In the genomic region with DNA sequence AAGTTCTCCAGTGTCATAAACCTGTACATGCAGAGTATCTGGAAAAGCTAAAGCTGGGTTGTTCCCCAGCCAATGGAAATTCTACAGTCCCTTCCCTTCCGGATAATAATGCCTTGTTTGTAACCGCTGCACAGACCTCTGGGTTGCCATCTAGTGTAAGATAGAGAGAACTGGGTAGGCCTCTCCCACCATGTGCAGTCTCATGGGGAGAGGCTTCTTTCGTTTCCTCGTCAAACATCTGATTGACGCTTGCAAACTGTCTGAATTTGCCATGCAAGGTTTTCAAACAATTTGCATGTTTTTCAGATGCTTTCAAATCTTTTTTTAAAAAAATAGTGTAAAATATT, we compare ENCODE assay signal across 8 cellular contexts. TPM values are rescaled to one million over a fixed set of nuclear protein-coding genes. Genes with fewer than 3 reads are reported as not detected.
DNase-seq lines count a peak whose midpoint lies in the region; ATAC-seq, FAIRE-seq and TF ChIP-seq lines count a peak whose summit lies in the region.
"Not testable (repeated sequence)": the region's sequence is repeated elsewhere in the genome, so short reads cannot be mapped to it uniquely, and the experiment has no call there.

No MANE protein-coding gene starts in this region.

- H3K4me1 Mint-ChIP-seq in activated B cell treated with CpG ODN at 0.5 μM for 24 hours, result not testable (repeated sequence)

- H3K9me3 Mint-ChIP-seq in activated B cell treated with CpG ODN at 0.5 μM for 24 hours, result not testable (repeated sequence)

- H3K9me3 ChIP-seq in gastroesophageal sphincter, result not testable (repeated sequence)

- H3K4me1 ChIP-seq in gastroesophageal sphincter, result not testable (repeated sequence)

- H3K36me3 Mint-ChIP-seq in activated B cell treated with CpG ODN at 0.5 μM for 24 hours (ENCODE audit: low read depth), result not testable (repeated sequence)

- DNase-seq in activated B cell treated with CpG ODN at 0.5 μM for 24 hours; omental fat pad (ENCODE audit: low spot score): not testable (repeated sequence)

- not testable (repeated sequence) for H3K27ac ChIP-seq in gastroesophageal sphincter

- no CpG with 5 or more reads among the region's 5 CpGs for WGBS in gastroesophageal sphincter (ENCODE audit: low coverage in 1 of 2), 2 donors

- not testable (repeated sequence) for H3K27me3 Mint-ChIP-seq in activated B cell treated with CpG ODN at 0.5 μM for 24 hours

- TF ChIP-seq CTCF in activated B cell treated with CpG ODN at 0.5 μM for 24 hours (IDR thresholded peaks at IDR 0.05); gastroesophageal sphincter (IDR thresholded peaks at IDR 0.05); omental fat pad (IDR thresholded peaks at IDR 0.05): not testable (repeated sequence)

- not testable (repeated sequence) for TF ChIP-seq POLR2A in gastroesophageal sphincter (IDR thresholded peaks at IDR 0.05)

- TF ChIP-seq EP300 in gastroesophageal sphincter (IDR thresholded peaks at IDR 0.05), result not testable (repeated sequence)

- H3K27ac Mint-ChIP-seq in activated B cell treated with CpG ODN at 0.5 μM for 24 hours, result not testable (repeated sequence)

- CTCF ChIA-PET in activated B cell treated with CpG ODN at 0.5 μM for 24 hours (lab: Charles Lee), result not testable (repeated sequence)

- FAIRE-seq in G401.6 (lab: Jason Lieb, UNC), result peak; percentile 92

- not testable (repeated sequence) for H3K27me3 ChIP-seq in gastroesophageal sphincter

- H3K36me3 ChIP-seq in gastroesophageal sphincter, result not testable (repeated sequence)

- POLR2A ChIA-PET in activated B cell treated with CpG ODN at 0.5 μM for 24 hours (lab: Charles Lee), result not testable (repeated sequence)

- not testable (repeated sequence) for H3K4me3 Mint-ChIP-seq in activated B cell treated with CpG ODN at 0.5 μM for 24 hours

- ATAC-seq in GM19035 (IDR thresholded peaks at IDR 0.05; ENCODE audit: unreplicated experiment), result peak; percentile 93
- ATAC-seq in GM21529 (IDR thresholded peaks at IDR 0.05; ENCODE audit: unreplicated experiment), result peak; percentile 88
- ATAC-seq in HG02884 (IDR thresholded peaks at IDR 0.05; ENCODE audit: unreplicated experiment), result peak; percentile 78
- peak; percentile 83 for ATAC-seq in HG03378 (IDR thresholded peaks at IDR 0.05; ENCODE audit: unreplicated experiment)
- peak; percentile 97 for ATAC-seq in activated B cell treated with CpG ODN at 0.5 μM for 24 hours (ENCODE audit: low read depth)
- ATAC-seq in gastroesophageal sphincter, result peak; percentile 87
- ATAC-seq in omental fat pad (ENCODE audit: low FRiP score), result peak; percentile 92

- H3K4me3 ChIP-seq in gastroesophageal sphincter, result not testable (repeated sequence)

- intact Hi-C loops in activated B cell treated with CpG ODN at 0.5 μM for 24 hours (cut with micrococcal nuclease), result not testable (repeated sequence)

RNA-seq across cellular contexts. Expression of a gene that starts 0.7 kb away (rescaled TPM):
- total RNA-seq in activated B cell treated with CpG ODN at 0.5 μM for 24 hours (1.9 and 3.4 TPM in 2 replicates), gastroesophageal sphincter (10 to 100 TPM; 55.8 to 73.1 (median 64.6) TPM), omental fat pad (10 to 100 TPM; 25.1 to 45.4 (median 33.6) TPM)
